In genomic region chr7:87878208-87878735, GRCh38 we compare ENCODE assay signal across 1 cellular context.
TF ChIP-seq lines count a peak whose summit lies in the region.

No MANE protein-coding gene starts in this region.

TF ChIP-seq in WTC11, 78 proteins besides CTCF, POLR2A, EP300 and RAD21 (continued from another document):
- TF ChIP-seq SP1 (CRISPR knock-in tag; conservative IDR thresholded peaks at IDR 0.05) (no peak), FOXJ3 (CRISPR knock-in tag; IDR thresholded peaks at IDR 0.05; ENCODE audit: borderline replicate concordance) (no peak)
